8 cellular contexts compared by ENCODE assay signal in the genomic region with DNA sequence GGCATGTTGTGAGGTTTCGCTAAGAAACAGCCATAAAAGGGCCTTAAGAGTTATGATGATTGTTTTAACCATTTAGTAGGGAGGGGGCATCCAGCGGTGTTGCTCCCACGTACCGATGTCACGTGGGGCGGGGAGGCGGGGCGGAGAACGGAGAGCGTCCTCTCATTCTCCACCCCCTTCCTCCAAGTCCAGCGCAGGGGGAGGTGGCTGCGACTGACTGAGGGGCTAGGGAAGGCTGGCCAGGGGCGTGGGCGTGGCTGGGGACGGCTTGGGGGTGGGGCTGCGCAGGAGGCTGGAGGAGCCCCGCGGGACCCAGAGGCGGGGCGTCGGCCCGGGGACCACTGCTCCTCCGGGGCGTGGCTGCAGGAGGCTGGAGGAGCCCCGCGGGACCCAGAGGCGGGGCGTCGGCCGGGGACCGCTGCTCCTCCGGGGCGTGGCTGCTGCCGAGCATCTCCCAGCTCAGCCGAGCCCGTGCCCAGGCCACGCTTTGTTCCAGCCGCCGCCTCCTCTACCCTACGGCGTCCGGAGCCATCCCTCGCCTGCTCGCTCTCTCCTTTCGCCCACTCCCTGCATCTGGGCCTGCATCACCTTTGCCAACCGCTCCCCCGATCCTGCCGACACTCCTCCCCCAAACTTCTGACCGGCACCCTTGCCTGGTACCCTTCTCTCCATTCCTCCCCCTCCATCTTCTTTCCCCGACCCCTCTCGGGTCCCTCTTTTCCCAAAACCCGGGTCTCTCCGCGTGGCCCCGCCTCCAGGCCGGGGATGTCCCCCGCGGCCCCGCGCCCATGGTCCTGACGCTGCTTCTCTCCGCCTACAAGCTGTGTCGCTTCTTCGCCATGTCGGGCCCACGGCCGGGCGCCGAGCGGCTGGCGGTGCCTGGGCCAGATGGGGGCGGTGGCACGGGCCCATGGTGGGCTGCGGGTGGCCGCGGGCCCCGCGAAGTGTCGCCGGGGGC. TPM values are rescaled to one million over a fixed set of nuclear protein-coding genes. Genes with fewer than 3 reads are reported as not detected.
DNase-seq lines count a peak whose midpoint lies in the region; ATAC-seq and TF ChIP-seq lines count a peak whose summit lies in the region.

SARM1 (plus strand) TSS at position 450 of the 958 bp plus-strand sequence; CDS start at position 789, 339 bp downstream.

- BruUV-seq in OCI-LY7 (replicated peaks; lab: Mats Ljungman, UMichigan) = no TSS peak

- H3K9ac ChIP-seq in fibroblast of lung (ENCODE audit: insufficient read depth, low read length) = peak within 1 kb of the TSS; percentile 55

- peak within 1 kb of the TSS; percentile 88 to 98 (median 94) for H3K4me3 Mint-ChIP-seq in naive thymus-derived CD4-positive, alpha-beta T cell

- H4K20me1 ChIP-seq in OCI-LY7 (ENCODE audit: insufficient read depth, low read length) (no peaks in the 10 kb centered on the region), fibroblast of lung (ENCODE audit: control insufficient read depth, extremely low read depth, insufficient read depth, low read length) (no peaks in the 10 kb centered on the region)

- no peaks in the 10 kb centered on the region for H3K79me2 ChIP-seq in OCI-LY7 (ENCODE audit: insufficient read depth, low read depth, low read length)
- peaks cover 4% of the 10 kb centered on the region for H3K79me2 ChIP-seq in fibroblast of lung (ENCODE audit: control insufficient read depth, insufficient read depth, low read length)

- H3K36me3 ChIP-seq in OCI-LY7 (ENCODE audit: insufficient read depth, low read length) (no peaks in the 10 kb centered on the region), fibroblast of lung (ENCODE audit: control insufficient read depth, insufficient read depth, low read length) (no peaks in the 10 kb centered on the region)
- H3K36me3 ChIP-seq in naive thymus-derived CD4-positive, alpha-beta T cell (ENCODE audit: control insufficient read depth in 2 of 3, insufficient read depth in 3 of 3, low read length in 3 of 3) = no peaks in the 10 kb centered on the region

- no peaks in the 10 kb centered on the region for H3K9me2 ChIP-seq in OCI-LY7 (ENCODE audit: insufficient read depth, low read length)

- H3K27ac Mint-ChIP-seq in naive thymus-derived CD4-positive, alpha-beta T cell = peak within 1 kb of the TSS; percentile 66 to 97 (median 93)

- POLR2A ChIA-PET in OCI-LY7 (lab: Charles Lee) = interaction anchor here (0.6 to 2.7 kb wide), 2 partner anchors 10 to 14 kb away, joined by 3 to 11 read pairs; partner anchors contain the start of gene POLDIP2
- POLR2A ChIA-PET in naive thymus-derived CD4-positive, alpha-beta T cell (lab: Charles Lee) = interaction anchor here (0.8 to 3.3 kb wide), 6 partner anchors 11 to 358 kb away, joined by 3 to 17 read pairs (median 3); partner anchors contain the start of genes POLDIP2 and TNFAIP1

- DNase-seq in Ammon's horn (ENCODE audit: low spot score) (peak; percentile 92), GM19238 (ENCODE audit: insufficient read length, low spot score) (peak; percentile 92), OCI-LY7 (ENCODE audit: low spot score) (peak; percentile 91), fibroblast of lung (ENCODE audit: low read depth in 2 of 2) (peak; percentile 89 to 90)
- DNase-seq in activated T-cell treated with anti-CD3 and anti-CD28 coated beads, Interleukin-2, amount 50 U/mL, for 48 hours = peak; percentile 92 to 94
- DNase-seq in naive thymus-derived CD4-positive, alpha-beta T cell = peak; percentile 52 to 90 (median 64)
- peak; percentile 78 to 91 for DNase-seq in stimulated activated CD8-positive, alpha-beta memory T cell treated with anti-CD3 and anti-CD28 coated beads, Interleukin-7, amount 100 ng/mL, for 48 hours (ENCODE audit: extremely low read depth in 1 of 2, low read depth in 1 of 2)

- ATAC-seq in HG03442 (IDR thresholded peaks at IDR 0.05; ENCODE audit: unreplicated experiment) = peak; percentile 74
- ATAC-seq in naive thymus-derived CD4-positive, alpha-beta T cell = peak; percentile 91

- H3K36me3 Mint-ChIP-seq in naive thymus-derived CD4-positive, alpha-beta T cell = peaks cover 0 to 4% (median 0%) of the 10 kb centered on the region in 5 donors

- H3K4me1 ChIP-seq in OCI-LY7 (ENCODE audit: insufficient read depth, low read length, poor library complexity, severe bottlenecking) (peaks cover 20% of the 10 kb centered on the region), fibroblast of lung (ENCODE audit: control insufficient read depth, extremely low read depth, insufficient read depth, low read length) (peaks cover 9% of the 10 kb centered on the region)
- H3K4me1 ChIP-seq in naive thymus-derived CD4-positive, alpha-beta T cell (ENCODE audit: control insufficient read depth in 2 of 2, insufficient read depth in 2 of 2, low read length in 2 of 2) = peaks cover 9 to 11% of the 10 kb centered on the region in 2 donors

- CTCF ChIA-PET in OCI-LY7 (lab: Charles Lee; ENCODE audit: unreplicated experiment) = no interaction called here
- CTCF ChIA-PET in naive thymus-derived CD4-positive, alpha-beta T cell (lab: Charles Lee) = interaction anchor here (0.7 kb wide), 1 partner anchor 64 kb away, joined by 3 read pairs; no protein-coding TSS in a partner anchor

- peak within 1 kb of the TSS; percentile 80 for H3K4me3 ChIP-seq in OCI-LY7 (ENCODE audit: low read depth, low read length, poor library complexity, severe bottlenecking)
- peak within 1 kb of the TSS; percentile 63 to 72 (median 67) for H3K4me3 ChIP-seq in fibroblast of lung (replicated peaks in 1 of 4; ENCODE audit: control extremely low read depth in 1 of 4, insufficient read depth in 1 of 4, low read depth in 3 of 4, low read length in 4 of 4)
- peak within 1 kb of the TSS; percentile 78 for H3K4me3 ChIP-seq in naive thymus-derived CD4-positive, alpha-beta T cell (ENCODE audit: low read length)

- H3K27me3 Mint-ChIP-seq in naive thymus-derived CD4-positive, alpha-beta T cell = no peaks in the 10 kb centered on the region

- H2AFZ ChIP-seq in OCI-LY7 (ENCODE audit: low read length) (peak within 1 kb of the TSS; percentile 72), fibroblast of lung (ENCODE audit: low read length) (peak within 1 kb of the TSS; percentile 75)

- H3K27ac ChIP-seq in OCI-LY7 (ENCODE audit: low read depth, low read length, poor library complexity, severe bottlenecking) (peak within 1 kb of the TSS; percentile 32), fibroblast of lung (ENCODE audit: insufficient read depth, low read length) (no peak within 1 kb of the TSS)
- H3K27ac ChIP-seq in naive thymus-derived CD4-positive, alpha-beta T cell (ENCODE audit: low read depth, low read length) = peak within 1 kb of the TSS; percentile 88

- H3K9me3 ChIP-seq in OCI-LY7 (ENCODE audit: low read length) (no peaks in the 10 kb centered on the region), fibroblast of lung (ENCODE audit: control insufficient read depth, insufficient read depth, low read depth, low read length) (no peaks in the 10 kb centered on the region)
- H3K9me3 ChIP-seq in naive thymus-derived CD4-positive, alpha-beta T cell (ENCODE audit: control insufficient read depth in 2 of 3, low read length in 3 of 3) = no peaks in the 10 kb centered on the region

- no peaks in the 10 kb centered on the region for H3K27me3 ChIP-seq in fibroblast of lung (ENCODE audit: control insufficient read depth, insufficient read depth, low read length)
- H3K27me3 ChIP-seq in naive thymus-derived CD4-positive, alpha-beta T cell (ENCODE audit: control insufficient read depth in 2 of 2, insufficient read depth in 2 of 2, low read length in 2 of 2) = no peaks in the 10 kb centered on the region

- H3K9me3 Mint-ChIP-seq in naive thymus-derived CD4-positive, alpha-beta T cell = no peaks in the 10 kb centered on the region

- peaks cover 10 to 25% (median 18%) of the 10 kb centered on the region in 7 donors for H3K4me1 Mint-ChIP-seq in naive thymus-derived CD4-positive, alpha-beta T cell

- intact Hi-C loops in OCI-LY7 (cut with micrococcal nuclease; ENCODE audit: unreplicated experiment) = loop anchor here (1.0 to 2.0 kb wide), 2 partner anchors 14 to 37 kb away; partner anchors contain the start of genes IFT20, POLDIP2 and TNFAIP1
- intact Hi-C loops in naive thymus-derived CD4-positive, alpha-beta T cell (cut with micrococcal nuclease) = loop anchor here (1.0 to 10.0 kb wide), 9 partner anchors 13 to 330 kb away; partner anchors contain the start of genes IFT20 (in 2 of the 2), POLDIP2 (in 2 of the 2), TMEM97 (in 2 of the 2) and TNFAIP1 (in 2 of the 2)

- H3K4me2 ChIP-seq in OCI-LY7 (ENCODE audit: low read length) (peak within 1 kb of the TSS; percentile 91), fibroblast of lung (ENCODE audit: extremely low read depth, insufficient read depth, low read length) (peak within 1 kb of the TSS; percentile 95)

- no peak for TF ChIP-seq CTCF in OCI-LY7 (conservative IDR thresholded peaks at IDR 0.05; ENCODE audit: low read length)
- TF ChIP-seq CTCF in fibroblast of lung (conservative IDR thresholded peaks at IDR 0.05 in 1 of 2, IDR thresholded peaks at IDR 0.05 in 1 of 2; ENCODE audit: low read depth in 1 of 2, low read length in 2 of 2) = no peak

RNA-seq across cellular contexts. Expression of gene SARM1, which starts in this region (rescaled TPM):
- total RNA-seq in OCI-LY7 (2014; rRNA removed; shearing (Covaris generic)) = 4.7 and 7.5 TPM in 2 replicates
- total RNA-seq in OCI-LY7 (2022) (21.3 and 21.7 TPM in 2 replicates), fibroblast of lung (3.1 TPM in 2 replicates)
- polyA plus RNA-seq in fibroblast of lung = 8.1 and 10.8 TPM in 2 replicates
- polyA plus RNA-seq in fibroblast of lung (2012) = 7.3 and 10.0 TPM in 2 replicates
- 19.0 and 19.8 TPM in 2 replicates for polyA minus RNA-seq in fibroblast of lung (ENCODE audit: low replicate concordance)
- total RNA-seq in naive thymus-derived CD4-positive, alpha-beta T cell = 10 to 100 TPM; 21.8 to 34.1 (median 27.2) TPM
- 1 to 10 TPM; 5.2 to 8.4 TPM for polyA plus RNA-seq in naive thymus-derived CD4-positive, alpha-beta T cell
